15 cellular contexts compared by ENCODE assay signal in genomic region chr10:24981161-24981710, GRCh38. TPM values are rescaled to one million over a fixed set of nuclear protein-coding genes. Genes with fewer than 3 reads are reported as not detected.
"Had no signal": no experiment of that assay in that cellular context is flagged by ENCODE, and none has a peak within 500 bp of the region (broad histone marks: within the 10 kb centered on the region; RNA-seq: fewer than 3 reads in every experiment).

No MANE protein-coding gene starts in this region.

- H3K27me3 ChIP-seq: neutrophil, SJSA1, upper lobe of right lung had no signal

- H3K9me3 ChIP-seq: neutrophil, SJSA1, upper lobe of right lung had no signal

- ATAC-seq: naive thymus-derived CD4-positive, alpha-beta T cell; sciatic nerve; upper lobe of right lung had no signal

- H3K36me3 ChIP-seq: neutrophil, SJSA1, upper lobe of right lung had no signal

- H3K4me1 ChIP-seq: SJSA1, upper lobe of right lung had no signal

- H3K27ac ChIP-seq: neutrophil, SJSA1, upper lobe of right lung had no signal

- DNase-seq: activated B cell treated with CpG ODN at 0.5 μM for 24 hours; activated CD4-positive, alpha-beta T cell treated with anti-CD3 and anti-CD28 coated beads, Interleukin-2, amount 10 ng/mL, durations not matched to agents 7 days and 5 days; activated CD8-positive, alpha-beta memory T cell treated with anti-CD3 and anti-CD28 coated beads for 24 hours; activated naive CD4-positive, alpha-beta T cell treated with anti-CD3 and anti-CD28 coated beads, Interleukin-2, amount 10 ng/mL, durations not matched to agents 7 days and 5 days; activated T-cell treated with anti-CD3 and anti-CD28 coated beads for 4 hours; hippocampal formation; naive thymus-derived CD4-positive, alpha-beta T cell; stimulated activated CD4-positive, alpha-beta T cell treated with anti-CD3 and anti-CD28 coated beads, Interleukin-12 subunit alpha, Interleukin-12 subunit beta, amount 100 ng/mL, for 4 hours; stimulated activated naive CD4-positive, alpha-beta T cell treated with Interleukin-2 at 50 U/mL for 16 hours; T1000; upper lobe of right lung had no signal

- H3K4me3 ChIP-seq: SJSA1, upper lobe of right lung had no signal

RNA-seq across cellular contexts. Expression of gene PRTFDC1, which starts 28.8 kb away (rescaled TPM):
- total RNA-seq: activated B cell treated with CpG ODN at 0.5 μM for 24 hours had no signal

RNA-seq across cellular contexts. Expression of gene ENKUR, which starts 34.7 kb away (rescaled TPM):
- total RNA-seq: activated B cell treated with CpG ODN at 0.5 μM for 24 hours; activated CD4-positive, alpha-beta T cell treated with anti-CD3 and anti-CD28 coated beads, Interleukin-2, amount 10 ng/mL, durations not matched to agents 7 days and 5 days; activated T-helper 2 cell treated with anti-CD3 and anti-CD28 coated beads, Interferon-gamma antibody, Interleukin-2, Interleukin-4, amounts not matched to agents 10 μg/mL and 5 μg/mL and 100 μg/mL, durations not matched to agents 14 hours and 24 hours and 36 hours; SJSA1 had no signal
- polyA plus RNA-seq: naive thymus-derived CD4-positive, alpha-beta T cell had no signal
